In genomic region chr19:55156202-55157063, GRCh38 we compare ENCODE assay signal across 9 cellular contexts. TPM values are rescaled to one million over a fixed set of nuclear protein-coding genes. Genes with fewer than 3 reads are reported as not detected.
DNase-seq lines count a peak whose midpoint lies in the region; ATAC-seq and TF ChIP-seq lines count a peak whose summit lies in the region.
"Had no signal": no experiment of that assay in that cellular context is flagged by ENCODE, and none has a peak within 500 bp of the region (broad histone marks: within the 10 kb centered on the region; RNA-seq: fewer than 3 reads in every experiment).

No MANE protein-coding gene starts in this region.

- H3K9me3 ChIP-seq in hepatocyte (ENCODE audit: low read depth), result no peaks in the 10 kb centered on the region
- H3K9me3 ChIP-seq: thoracic aorta had no signal

- H3K9me2 ChIP-seq in hepatocyte (replicated peaks; ENCODE audit: insufficient read depth), result no peaks in the 10 kb centered on the region

- POLR2A ChIA-PET in GM10248 (lab: Yijun Ruan, JAX), result interaction anchor here (0.6 kb wide), 1 partner anchor 10 kb away, joined by 4 read pairs; the partner anchor contains the start of gene DNAAF3

- ATAC-seq in stimulated activated effector memory CD8-positive, alpha-beta T cell treated with anti-CD3 and anti-CD28 coated beads, Interleukin-12 subunit alpha, Interleukin-12 subunit beta, amount 100 ng/mL, for 72 hours, result no peak
- ATAC-seq in HG02885 (IDR thresholded peaks at IDR 0.05; ENCODE audit: poor library complexity, unreplicated experiment) (no peak), GM21447 (IDR thresholded peaks at IDR 0.05; ENCODE audit: unreplicated experiment) (no peak)

- H4K20me1 ChIP-seq in hepatocyte (ENCODE audit: insufficient read depth, poor library complexity, severe bottlenecking), result no peaks in the 10 kb centered on the region

- WGBS in hepatocyte (ENCODE audit: low lambda C conversion rate, missing lambda C conversion rate), result 4% methylated on average over 42 of the region's 52 CpGs

- peak overlapping the region; percentile 15 for H3K4me3 Mint-ChIP-seq in stimulated activated effector memory CD8-positive, alpha-beta T cell treated with anti-CD3 and anti-CD28 coated beads, Interleukin-12 subunit alpha, Interleukin-12 subunit beta, amount 100 ng/mL, for 72 hours

- peaks cover 36% of the 10 kb centered on the region for H3K4me1 Mint-ChIP-seq in stimulated activated effector memory CD8-positive, alpha-beta T cell treated with anti-CD3 and anti-CD28 coated beads, Interleukin-12 subunit alpha, Interleukin-12 subunit beta, amount 100 ng/mL, for 72 hours

- no peaks in the 10 kb centered on the region for H3K36me3 ChIP-seq in hepatocyte (replicated peaks; ENCODE audit: insufficient read depth, low read depth)
- H3K36me3 ChIP-seq: thoracic aorta had no signal

- peaks cover 6% of the 10 kb centered on the region for H3K9me3 Mint-ChIP-seq in stimulated activated effector memory CD8-positive, alpha-beta T cell treated with anti-CD3 and anti-CD28 coated beads, Interleukin-12 subunit alpha, Interleukin-12 subunit beta, amount 100 ng/mL, for 72 hours

- H3K79me2 ChIP-seq in hepatocyte, result no peaks in the 10 kb centered on the region

- no peaks in the 10 kb centered on the region for H3K4me1 ChIP-seq in hepatocyte (ENCODE audit: insufficient read depth)

- peak overlapping the region; percentile 52 for H2AFZ ChIP-seq in hepatocyte

- H3K27ac Mint-ChIP-seq in stimulated activated effector memory CD8-positive, alpha-beta T cell treated with anti-CD3 and anti-CD28 coated beads, Interleukin-12 subunit alpha, Interleukin-12 subunit beta, amount 100 ng/mL, for 72 hours, result no peak overlapping the region

- no peak overlapping the region for H3K4me3 ChIP-seq in hepatocyte
- H3K4me3 ChIP-seq: thoracic aorta had no signal

- H3K4me2 ChIP-seq in hepatocyte, result peak overlapping the region; percentile 77

- DNase-seq in GM10248 (ENCODE audit: extremely low spot score), result peak; percentile 62
- DNase-seq in NCI-H2081 treated with DMSO at 0.1 percent for 48 hours (lab: John Stamatoyannopoulos, UW), result peak; percentile 43
- peak; percentile 71 to 74 for DNase-seq in activated T-cell treated with anti-CD3 and anti-CD28 coated beads, Interleukin-2, amount 50 U/mL, for 48 hours
- peak; percentile 83 for DNase-seq in hepatocyte (ENCODE audit: low spot score)
- no peak for DNase-seq in stimulated activated effector memory CD8-positive, alpha-beta T cell treated with anti-CD3 and anti-CD28 coated beads, Interleukin-12 subunit alpha, Interleukin-12 subunit beta, amount 100 ng/mL, for 72 hours (ENCODE audit: low spot score in 2 of 2)
- no peak for DNase-seq in LoVo (ENCODE audit: low spot score)

- no peak overlapping the region for H3K27ac ChIP-seq in hepatocyte
- H3K27ac ChIP-seq: thoracic aorta had no signal

- CTCF ChIA-PET in GM10248 (lab: Yijun Ruan, JAX), result no interaction called here

- TF ChIP-seq CTCF in GM10248 (IDR thresholded peaks at IDR 0.05; ENCODE audit: control extremely low read depth, extremely low read depth, low read depth, missing control alignments) (no peak), hepatocyte (IDR thresholded peaks at IDR 0.05; ENCODE audit: poor library complexity) (no peak)

- H3K27me3 ChIP-seq in hepatocyte, result peaks cover 30% of the 10 kb centered on the region

- H3K36me3 Mint-ChIP-seq in stimulated activated effector memory CD8-positive, alpha-beta T cell treated with anti-CD3 and anti-CD28 coated beads, Interleukin-12 subunit alpha, Interleukin-12 subunit beta, amount 100 ng/mL, for 72 hours, result no peaks in the 10 kb centered on the region

RNA-seq across cellular contexts. Expression of gene TNNI3, which starts 1.1 kb away (rescaled TPM):
- 1.4 and 2.9 TPM in 2 replicates for total RNA-seq in hepatocyte
- polyA plus RNA-seq in hepatocyte, result 1.4 and 1.6 TPM in 2 replicates
- total RNA-seq: thoracic aorta had no signal

RNA-seq across cellular contexts. Expression of gene TNNT1, which starts 7.4 kb away (rescaled TPM):
- total RNA-seq in hepatocyte, result 9.6 and 11.5 TPM in 2 replicates
- 32.1 and 86.4 TPM in 2 replicates for polyA plus RNA-seq in hepatocyte
- total RNA-seq: thoracic aorta had no signal

RNA-seq across cellular contexts. Expression of gene DNAAF3, which starts 10.0 kb away (rescaled TPM):
- 0.17 and 1.9 TPM in 2 replicates for total RNA-seq in hepatocyte
- polyA plus RNA-seq in hepatocyte, result 3.8 and 4.9 TPM in 2 replicates
- total RNA-seq: thoracic aorta had no signal

RNA-seq across cellular contexts. Expression of gene SYT5, which starts 23.7 kb away (rescaled TPM):
- total RNA-seq in hepatocyte, result 0.60 and 1.4 TPM in 2 replicates
- polyA plus RNA-seq in hepatocyte, result 0.86 and 0.98 TPM in 2 replicates
- total RNA-seq: thoracic aorta had no signal

RNA-seq across cellular contexts. Expression of gene PPP1R12C, which starts 39.0 kb away (rescaled TPM):
- total RNA-seq in hepatocyte, result 69.7 and 71.8 TPM in 2 replicates
- 74.5 and 83.6 TPM in 2 replicates for polyA plus RNA-seq in hepatocyte

Comparison
In these comparisons a context has a peak if more than half of its experiments do, and no peak if none do; other contexts are left out.
1. DNase-seq: peak in GM10248 (single experiment), NCI-H2081 treated with DMSO at 0.1 percent for 48 hours (single experiment), activated T-cell treated with anti-CD3 and anti-CD28 coated beads, Interleukin-2, amount 50 U/mL, for 48 hours (2 of 2) and hepatocyte (single experiment); none in stimulated activated effector memory CD8-positive, alpha-beta T cell treated with anti-CD3 and anti-CD28 coated beads, Interleukin-12 subunit alpha, Interleukin-12 subunit beta, amount 100 ng/mL, for 72 hours (0 of 2) and LoVo (single experiment).